14 cellular contexts compared by ENCODE assay signal in the genomic region with DNA sequence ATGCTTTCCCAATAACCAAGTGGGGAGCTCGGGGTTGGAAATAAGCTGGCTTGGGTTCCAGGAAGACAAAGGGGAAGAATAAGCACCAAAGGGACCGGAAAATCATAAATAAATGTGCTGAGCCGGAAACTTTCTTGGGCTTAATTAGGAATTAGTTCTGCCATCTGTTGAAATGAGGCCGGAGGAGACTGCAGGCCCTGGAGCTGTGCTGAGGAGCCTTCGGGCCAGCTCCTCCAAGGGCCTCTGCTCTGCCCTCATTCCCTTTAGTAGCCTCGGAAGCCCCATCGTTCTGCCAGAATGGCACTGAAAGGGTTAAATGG. TPM values are rescaled to one million over a fixed set of nuclear protein-coding genes. Genes with fewer than 3 reads are reported as not detected.
DNase-seq lines count a peak whose midpoint lies in the region; ATAC-seq and TF ChIP-seq lines count a peak whose summit lies in the region.
"Had no signal": no experiment of that assay in that cellular context is flagged by ENCODE, and none has a peak within 500 bp of the region (broad histone marks: within the 10 kb centered on the region; RNA-seq: fewer than 3 reads in every experiment).

No MANE protein-coding gene starts in this region.

- WGBS in gastroesophageal sphincter (ENCODE audit: low coverage in 1 of 2), 2 donors = 44 to 45% methylated on average over 2 to 4 of the region's 7 CpGs
- 84 to 87% methylated on average over 7 of the region's 7 CpGs for WGBS in sigmoid colon, 2 donors

- DNase-seq in WERI-Rb-1 (peak; percentile 78), sigmoid colon (no peak), PC-9 (no peak), putamen (ENCODE audit: low spot score) (no peak)
- no peak for DNase-seq in activated CD4-positive, alpha-beta T cell treated with anti-CD3 and anti-CD28 coated beads, Interleukin-2, amount 50 U/mL, for 4 hours
- DNase-seq: GOT3, MV-4-11, NCI-H1436 treated with DMSO at 0.1 percent for 48 hours, NCI-H226, NCI-H526 treated with DMSO at 0.1 percent for 48 hours, SHP77 had no signal

- H3K4me2 ChIP-seq in BLaER1 = peak overlapping the region; percentile 85
- no peak overlapping the region for H3K4me2 ChIP-seq in PC-9

- BruUV-seq in PC-9 (replicated peaks; lab: Mats Ljungman, UMichigan) = no TSS peak

- H3K27ac ChIP-seq in BLaER1 (no peak overlapping the region), WERI-Rb-1 (peak overlapping the region; percentile 91), gastroesophageal sphincter (peak overlapping the region in 3 of 4 donors; percentile 57 to 67 (median 63)), sigmoid colon (peak overlapping the region in 3 of 4 donors; percentile 7 to 48 (median 28)), PC-9 (no peak overlapping the region)

- H3K9me2 ChIP-seq in PC-9 (ENCODE audit: insufficient read depth) = no peaks in the 10 kb centered on the region

- no peak for TF ChIP-seq CTCF in WERI-Rb-1 (IDR thresholded peaks at IDR 0.05; ENCODE audit: low read depth, low read length)
- no peak for TF ChIP-seq CTCF in gastroesophageal sphincter (IDR thresholded peaks at IDR 0.05)
- no peak for TF ChIP-seq CTCF in sigmoid colon (IDR thresholded peaks at IDR 0.05)
- no peak for TF ChIP-seq CTCF in PC-9 (conservative IDR thresholded peaks at IDR 0.05)

- H3K79me2 ChIP-seq in PC-9 (ENCODE audit: low read depth) = no peaks in the 10 kb centered on the region

- H3K9me3 ChIP-seq in BLaER1 (no peaks in the 10 kb centered on the region), WERI-Rb-1 (ENCODE audit: severe bottlenecking) (no peaks in the 10 kb centered on the region), gastroesophageal sphincter (no peaks in the 10 kb centered on the region), sigmoid colon (no peaks in the 10 kb centered on the region), PC-9 (ENCODE audit: insufficient read depth, low read depth) (no peaks in the 10 kb centered on the region)

- H3K4me3 ChIP-seq in BLaER1 = no peak overlapping the region
- H3K4me3 ChIP-seq in WERI-Rb-1 (ENCODE audit: low read depth, low read length) = peak overlapping the region; percentile 11; the same call in 1 of the 2 replicates
- no peak overlapping the region for H3K4me3 ChIP-seq in gastroesophageal sphincter
- H3K4me3 ChIP-seq in sigmoid colon = no peak overlapping the region
- no peak overlapping the region for H3K4me3 ChIP-seq in PC-9

- peaks cover 82% of the 10 kb centered on the region for H3K4me1 ChIP-seq in BLaER1
- H3K4me1 ChIP-seq in gastroesophageal sphincter = peaks cover 0 to 33% (median 5%) of the 10 kb centered on the region in 3 donors
- H3K4me1 ChIP-seq in sigmoid colon = peaks cover 0 to 12% (median 0%) of the 10 kb centered on the region in 4 donors
- H3K4me1 ChIP-seq in PC-9 (replicated peaks; ENCODE audit: insufficient read depth) = no peaks in the 10 kb centered on the region

- peaks cover 11% of the 10 kb centered on the region; the same call in 1 of the 2 replicates for H3K36me3 ChIP-seq in BLaER1
- peaks cover 30% of the 10 kb centered on the region for H3K36me3 ChIP-seq in WERI-Rb-1
- H3K36me3 ChIP-seq in gastroesophageal sphincter = peaks cover 0 to 75% of the 10 kb centered on the region in 2 donors
- H3K36me3 ChIP-seq in sigmoid colon = peaks cover 0 to 17% (median 3%) of the 10 kb centered on the region in 4 donors
- H3K36me3 ChIP-seq in PC-9 (ENCODE audit: low read depth) = no peaks in the 10 kb centered on the region

- H3F3A ChIP-seq in PC-9 (ENCODE audit: insufficient read depth, low read depth) = no peaks in the 10 kb centered on the region

- TF ChIP-seq POLR2A in gastroesophageal sphincter (IDR thresholded peaks at IDR 0.05) = no peak
- no peak for TF ChIP-seq POLR2A in sigmoid colon (IDR thresholded peaks at IDR 0.05)

- TF ChIP-seq EP300 in gastroesophageal sphincter (IDR thresholded peaks at IDR 0.05) (no peak), sigmoid colon (IDR thresholded peaks at IDR 0.05) (no peak)

- ATAC-seq in gastroesophageal sphincter = no peak

- H4K20me1 ChIP-seq in BLaER1 = no peaks in the 10 kb centered on the region; the same call in 1 of the 2 replicates
- no peaks in the 10 kb centered on the region for H4K20me1 ChIP-seq in PC-9 (ENCODE audit: insufficient read depth)

- H3K9ac ChIP-seq in BLaER1 = no peak overlapping the region

- intact Hi-C loops in sigmoid colon (cut with DNase I) = no loop called here
- intact Hi-C loops in PC-9 (cut with micrococcal nuclease; ENCODE audit: unreplicated experiment) = no loop called here

- CTCF ChIA-PET in PC-9 (lab: Charles Lee) = interaction anchor here (0.6 kb wide), 1 partner anchor 635 kb away, joined by 4 read pairs; no protein-coding TSS in a partner anchor

- H3K27me3 ChIP-seq in BLaER1 (no peaks in the 10 kb centered on the region), WERI-Rb-1 (ENCODE audit: insufficient read depth, low read depth, severe bottlenecking) (no peaks in the 10 kb centered on the region), gastroesophageal sphincter (no peaks in the 10 kb centered on the region), sigmoid colon (no peaks in the 10 kb centered on the region), PC-9 (ENCODE audit: insufficient read depth, low read depth) (no peaks in the 10 kb centered on the region)

- POLR2A ChIA-PET in PC-9 (lab: Charles Lee; ENCODE audit: unreplicated experiment) = no interaction called here

- no peak overlapping the region for H2AFZ ChIP-seq in PC-9

RNA-seq across cellular contexts. Expression of a gene that starts 36.5 kb away (rescaled TPM):
- total RNA-seq in gastroesophageal sphincter = 1 to 10 TPM in 1 of 4 donors, under 1 TPM in 2, not detected in 1; 0.16 to 3.5 (median 0.42) TPM
- total RNA-seq in sigmoid colon = under 1 TPM in 1 of 4 donors, not detected in 3; 0.49 TPM
- under 1 TPM in 1 of 3 donors, not detected in 2; 0.22 TPM for polyA plus RNA-seq in sigmoid colon
- 0.11 TPM in 1 of 2 replicates, not detected in the other for total RNA-seq in PC-9 (2021)
- polyA plus RNA-seq: IgD-negative memory B cell had no signal

RNA-seq across cellular contexts. Expression of a gene that starts 47.0 kb away (rescaled TPM):
- total RNA-seq in gastroesophageal sphincter (10 to 100 TPM; 21.7 to 34.7 (median 26.3) TPM), sigmoid colon (10 to 100 TPM; 14.3 to 29.9 (median 21.7) TPM), PC-9 (2021) (31.5 and 37.6 TPM in 2 replicates)
- polyA plus RNA-seq in sigmoid colon = 10 to 100 TPM; 11.3 to 36.4 (median 14.4) TPM

RNA-seq across cellular contexts. Expression of a gene that starts 49.7 kb away (rescaled TPM):
- 1 to 10 TPM; 3.6 to 7.8 (median 4.6) TPM for total RNA-seq in gastroesophageal sphincter
- total RNA-seq in sigmoid colon = 1 to 10 TPM; 3.0 to 8.6 (median 7.1) TPM
- polyA plus RNA-seq in sigmoid colon = 10 to 100 TPM; 10.8 to 26.9 (median 14.6) TPM
- 18.2 and 30.7 TPM in 2 replicates for total RNA-seq in PC-9 (2021)

Comparison
In these comparisons a context has a peak if more than half of its experiments do, and no peak if none do; other contexts are left out.
1. H3K27ac ChIP-seq: peak in WERI-Rb-1 (single experiment), gastroesophageal sphincter (3 of 4) and sigmoid colon (3 of 4); none in BLaER1 (single experiment) and PC-9 (single experiment).